In genomic region chr11:11010624-11011127, GRCh38 we compare ENCODE assay signal across 8 cellular contexts.
DNase-seq lines count a peak whose midpoint lies in the region; ATAC-seq, FAIRE-seq and TF ChIP-seq lines count a peak whose summit lies in the region.

No MANE protein-coding gene starts in this region.

- H3K27ac ChIP-seq in ACC112 (ENCODE audit: low read depth, low read length): no peak overlapping the region

- H3K4me3 ChIP-seq in ACC112 (ENCODE audit: low read depth, low read length) (peak overlapping the region; percentile 32; the same call in 1 of the 2 replicates), bronchial epithelial cell (ENCODE audit: low read depth, low read length) (no peak overlapping the region)

- no peaks in the 10 kb centered on the region for H3K36me3 ChIP-seq in ACC112 (ENCODE audit: insufficient read depth, low read length)
- no peaks in the 10 kb centered on the region for H3K36me3 ChIP-seq in bronchial epithelial cell (ENCODE audit: control insufficient read depth, insufficient read depth, low read length)

- no peaks in the 10 kb centered on the region for H3K4me1 ChIP-seq in ACC112 (ENCODE audit: control insufficient read depth, insufficient read depth, low read length, unreplicated experiment)

- H3K79me2 ChIP-seq in ACC112 (ENCODE audit: control insufficient read depth, insufficient read depth, low read length, unreplicated experiment): no peaks in the 10 kb centered on the region

- no peak for FAIRE-seq in bronchial epithelial cell (lab: Jason Lieb, UNC)

- ATAC-seq in HG03469 (IDR thresholded peaks at IDR 0.05; ENCODE audit: unreplicated experiment) (no peak), HG03280 (IDR thresholded peaks at IDR 0.05; ENCODE audit: unreplicated experiment) (no peak)

- peak; percentile 60 for DNase-seq in HT1080 (ENCODE audit: low read depth)
- DNase-seq in bronchial epithelial cell (ENCODE audit: low read depth): peak; percentile 43
- peak; percentile 61 for DNase-seq in left kidney (ENCODE audit: low read depth, low spot score)
- DNase-seq in central memory CD4-positive, alpha-beta T cell: no peak
- no peak for DNase-seq in SK-N-DZ (ENCODE audit: low spot score)

- TF ChIP-seq CTCF in bronchial epithelial cell (IDR thresholded peaks at IDR 0.05; ENCODE audit: insufficient read depth, low read length, severe bottlenecking): peak; percentile 51

- H3K27me3 ChIP-seq in ACC112 (ENCODE audit: insufficient read depth, low read length) (peaks cover 45% of the 10 kb centered on the region), bronchial epithelial cell (ENCODE audit: control insufficient read depth, insufficient read depth, low read length) (peaks cover 2% of the 10 kb centered on the region)

- no peak overlapping the region for H2AFZ ChIP-seq in ACC112 (ENCODE audit: low read length, unreplicated experiment)

Comparison
In these comparisons a context has a peak if more than half of its experiments do, and no peak if none do; other contexts are left out.
1. DNase-seq: peak in HT1080 (single experiment), bronchial epithelial cell (single experiment) and left kidney (single experiment); none in central memory CD4-positive, alpha-beta T cell (single experiment) and SK-N-DZ (single experiment).